ENCODE assay signal across 25 cellular contexts in genomic region chr9:79480639-79481038, GRCh38.
A peak's percentile ranks its signal among the peaks of the same experiment; 100 is the strongest.
DNase-seq lines count a peak whose midpoint lies in the region; FAIRE-seq and TF ChIP-seq lines count a peak whose summit lies in the region.
"Had no signal": no experiment of that assay in that cellular context is flagged by ENCODE, and none has a peak within 500 bp of the region (broad histone marks: within the 10 kb centered on the region; RNA-seq: fewer than 3 reads in every experiment).

No MANE protein-coding gene starts in this region.

- H4K20me1 ChIP-seq in Loucy (ENCODE audit: insufficient read depth, low read length, poor library complexity, severe bottlenecking): no peaks in the 10 kb centered on the region
- no peaks in the 10 kb centered on the region for H4K20me1 ChIP-seq in keratinocyte (ENCODE audit: control insufficient read depth, extremely low read depth, insufficient read depth, low read length)
- H4K20me1 ChIP-seq: BLaER1 treated with 17β-estradiol and CSF1 and Interleukin-3, amounts not matched to agents 10 nM and 100 nM had no signal

- no peaks in the 10 kb centered on the region for H3K79me2 ChIP-seq in Loucy (ENCODE audit: insufficient read depth, low read length)
- no peaks in the 10 kb centered on the region for H3K79me2 ChIP-seq in keratinocyte (ENCODE audit: control insufficient read depth, insufficient read depth, low read length)

- H3F3A ChIP-seq in Loucy (ENCODE audit: low read depth): 0 out of 2 replicates have a peak, but pooled peaks cover 4% of the 10 kb centered on the region

- no peaks in the 10 kb centered on the region for H3K36me3 Mint-ChIP-seq in activated naive CD4-positive, alpha-beta T cell treated with anti-CD3 and anti-CD28 coated beads for 36 hours (ENCODE audit: low read depth)

- BruUV-seq in A673 (replicated peaks; lab: Mats Ljungman, UMichigan): no TSS peak

- H2AFZ ChIP-seq in Loucy (ENCODE audit: low read length) (0 out of 2 replicates have a peak overlapping the region, but pooled peaks have one; percentile 1), keratinocyte (ENCODE audit: control insufficient read depth, low read length) (no peak overlapping the region)

- intact Hi-C loops in A673 (cut with micrococcal nuclease; ENCODE audit: unreplicated experiment) (no loop called here), transverse colon (cut with DNase I; ENCODE audit: low total_unique reads) (no loop called here)
- intact Hi-C loops in activated naive CD4-positive, alpha-beta T cell treated with anti-CD3 and anti-CD28 coated beads for 36 hours (cut with micrococcal nuclease): no loop called here

- H3K9me1 ChIP-seq in keratinocyte (ENCODE audit: control insufficient read depth, extremely low read depth, insufficient read depth, low read length): no peaks in the 10 kb centered on the region

- FAIRE-seq in endometrium (lab: Jason Lieb, UNC) (peak; percentile 50), keratinocyte (lab: Jason Lieb, UNC) (peak; percentile 65)
- FAIRE-seq: A204.1, D721Med, HepG2 had no signal

- DNase-seq in keratinocyte (ENCODE audit: low read depth, low spot score) (no peak), renal cortical epithelial cell (ENCODE audit: low read depth) (peak; percentile 82), A673 (ENCODE audit: low spot score) (no peak), transverse colon (no peak)
- no peak for DNase-seq in activated naive CD4-positive, alpha-beta T cell treated with anti-CD3 and anti-CD28 coated beads for 36 hours
- DNase-seq: AML-193; CD4-positive, alpha-beta T cell; Karpas-422; MV-4-11; NCI-H1105; NCI-H1436 treated with DMSO at 0.1 percent for 48 hours; NCI-H187 treated with DMSO at 0.1 percent for 48 hours; NCI-H2171 treated with DMSO at 0.1 percent for 48 hours; NCI-H345; NCI-H510A treated with DMSO at 0.1 percent for 48 hours; NCI-H748 treated with DMSO at 0.1 percent for 48 hours; PC-3; SJCRH30 had no signal

- no peak for TF ChIP-seq POLR2A in transverse colon (IDR thresholded peaks at IDR 0.05)

- in situ Hi-C loops in transverse colon (cut with MboI; ENCODE audit: low pct_ligation_motif_present in 1 of 4, low pct_unique_long_range_greater_than_20kb in 1 of 4, low sequenced_read_pairs in 3 of 4): no loop called here

- peaks cover 38% of the 10 kb centered on the region for H3K4me1 ChIP-seq in Loucy (ENCODE audit: insufficient read depth, low read length, poor library complexity, severe bottlenecking)
- H3K4me1 ChIP-seq in keratinocyte (ENCODE audit: control insufficient read depth, extremely low read depth, insufficient read depth, low read length): peaks cover 25% of the 10 kb centered on the region
- H3K4me1 ChIP-seq in A673 (ENCODE audit: insufficient read depth, low read length, poor library complexity, severe bottlenecking): no peaks in the 10 kb centered on the region
- peaks cover 0 to 13% (median 0%) of the 10 kb centered on the region in 4 donors for H3K4me1 ChIP-seq in transverse colon
- H3K4me1 ChIP-seq: BLaER1 treated with 17β-estradiol and CSF1 and Interleukin-3, amounts not matched to agents 10 nM and 100 nM; SJCRH30 had no signal

- H3K36me3 ChIP-seq in Loucy (ENCODE audit: insufficient read depth, low read length): no peaks in the 10 kb centered on the region
- no peaks in the 10 kb centered on the region for H3K36me3 ChIP-seq in keratinocyte (ENCODE audit: control insufficient read depth in 2 of 2, extremely low read depth in 1 of 2, insufficient read depth in 2 of 2, low read length in 2 of 2)
- no peaks in the 10 kb centered on the region for H3K36me3 ChIP-seq in A673 (ENCODE audit: insufficient read depth, low read length, poor library complexity, severe bottlenecking)
- H3K36me3 ChIP-seq in transverse colon: no peaks in the 10 kb centered on the region
- H3K36me3 ChIP-seq: BLaER1 treated with 17β-estradiol and CSF1 and Interleukin-3, amounts not matched to agents 10 nM and 100 nM; SJCRH30 had no signal

- dilution Hi-C loops in keratinocyte (cut with MboI; ENCODE audit: extremely low pct_ligation_motif_present, low sequenced_read_pairs): no loop called here

- TF ChIP-seq EP300 in transverse colon (IDR thresholded peaks at IDR 0.05; ENCODE audit: low read depth): no peak

- H3K9ac ChIP-seq in Loucy (ENCODE audit: low read depth, low read length, poor library complexity, severe bottlenecking): no peak overlapping the region
- no peak overlapping the region for H3K9ac ChIP-seq in keratinocyte (ENCODE audit: control insufficient read depth, extremely low read depth, insufficient read depth, low read length)
- H3K9ac ChIP-seq: BLaER1 treated with 17β-estradiol and CSF1 and Interleukin-3, amounts not matched to agents 10 nM and 100 nM had no signal

- H3K27ac Mint-ChIP-seq in activated naive CD4-positive, alpha-beta T cell treated with anti-CD3 and anti-CD28 coated beads for 36 hours: no peak overlapping the region
- H3K27ac Mint-ChIP-seq: CD4-positive, alpha-beta T cell; GM23338 had no signal

- CTCF ChIA-PET in A673 (lab: Charles Lee): no interaction called here
- CTCF ChIA-PET in activated naive CD4-positive, alpha-beta T cell treated with anti-CD3 and anti-CD28 coated beads for 36 hours (lab: Charles Lee): interaction anchor here (0.7 to 1.2 kb wide), 3 partner anchors 10 to 195 kb away, joined by 3 to 4 read pairs (median 3); no protein-coding TSS in a partner anchor

- H3K4me1 Mint-ChIP-seq in activated naive CD4-positive, alpha-beta T cell treated with anti-CD3 and anti-CD28 coated beads for 36 hours (ENCODE audit: low read depth): peaks cover 12% of the 10 kb centered on the region

- H3K9me3 Mint-ChIP-seq in activated naive CD4-positive, alpha-beta T cell treated with anti-CD3 and anti-CD28 coated beads for 36 hours: no peaks in the 10 kb centered on the region
- H3K9me3 Mint-ChIP-seq: CD4-positive, alpha-beta T cell; GM23338 had no signal

- no peak overlapping the region for H3K4me3 Mint-ChIP-seq in activated naive CD4-positive, alpha-beta T cell treated with anti-CD3 and anti-CD28 coated beads for 36 hours
- H3K4me3 Mint-ChIP-seq: CD4-positive, alpha-beta T cell; GM23338 had no signal

- no peaks in the 10 kb centered on the region for H3K9me3 ChIP-seq in Loucy (ENCODE audit: insufficient read depth, low read depth, low read length)
- H3K9me3 ChIP-seq in keratinocyte (ENCODE audit: control insufficient read depth, low read depth, low read length): no peaks in the 10 kb centered on the region
- no peaks in the 10 kb centered on the region for H3K9me3 ChIP-seq in A673 (ENCODE audit: low read depth, low read length, poor library complexity, severe bottlenecking)
- no peaks in the 10 kb centered on the region for H3K9me3 ChIP-seq in transverse colon
- H3K9me3 ChIP-seq: BLaER1 treated with 17β-estradiol and CSF1 and Interleukin-3, amounts not matched to agents 10 nM and 100 nM; SJCRH30 had no signal

- H3K27me3 ChIP-seq in Loucy (ENCODE audit: insufficient read depth, low read length, poor library complexity, severe bottlenecking): no peaks in the 10 kb centered on the region
- H3K27me3 ChIP-seq in keratinocyte (ENCODE audit: control insufficient read depth, extremely low read depth, insufficient read depth, low read length): no peaks in the 10 kb centered on the region
- no peaks in the 10 kb centered on the region for H3K27me3 ChIP-seq in A673 (replicated peaks; ENCODE audit: insufficient read depth, low read depth, low read length, poor library complexity)
- H3K27me3 ChIP-seq in transverse colon: no peaks in the 10 kb centered on the region
- H3K27me3 ChIP-seq: BLaER1 treated with 17β-estradiol and CSF1 and Interleukin-3, amounts not matched to agents 10 nM and 100 nM; SJCRH30 had no signal

- H3K4me3 ChIP-seq in Loucy (ENCODE audit: low read length, poor library complexity, severe bottlenecking) (no peak overlapping the region), keratinocyte (ENCODE audit: control insufficient read depth in 2 of 3, extremely low read depth in 1 of 3, insufficient read depth in 2 of 3, low read depth in 1 of 3, low read length in 3 of 3) (no peak overlapping the region), A673 (ENCODE audit: low read depth, low read length, poor library complexity, severe bottlenecking) (no peak overlapping the region), transverse colon (no peak overlapping the region)
- H3K4me3 ChIP-seq: BLaER1 treated with 17β-estradiol and CSF1 and Interleukin-3, amounts not matched to agents 10 nM and 100 nM; GM23338; SJCRH30 had no signal

- H3K4me2 ChIP-seq in Loucy (ENCODE audit: low read depth, low read length, poor library complexity, severe bottlenecking): peak overlapping the region; percentile 43
- no peak overlapping the region for H3K4me2 ChIP-seq in keratinocyte (ENCODE audit: control insufficient read depth, extremely low read depth, insufficient read depth, low read depth, low read length)
- H3K4me2 ChIP-seq: BLaER1 treated with 17β-estradiol and CSF1 and Interleukin-3, amounts not matched to agents 10 nM and 100 nM; GM23338 had no signal

- H3K9me2 ChIP-seq in Loucy (replicated peaks; ENCODE audit: low read depth, low read length): no peaks in the 10 kb centered on the region

- H3K27ac ChIP-seq in keratinocyte (ENCODE audit: control insufficient read depth, insufficient read depth, low read length) (no peak overlapping the region), A673 (ENCODE audit: low read depth, low read length, poor library complexity, severe bottlenecking) (no peak overlapping the region), transverse colon (no peak overlapping the region)
- H3K27ac ChIP-seq: BLaER1 treated with 17β-estradiol and CSF1 and Interleukin-3, amounts not matched to agents 10 nM and 100 nM; SJCRH30 had no signal

- POLR2A ChIA-PET in A673 (lab: Charles Lee; ENCODE audit: low non-redundant PET): no interaction called here

- TF ChIP-seq CTCF in Loucy (conservative IDR thresholded peaks at IDR 0.05; ENCODE audit: low read length) (no peak), keratinocyte (optimal IDR thresholded peaks at IDR 0.05 in 1 of 3, IDR thresholded peaks at IDR 0.05 in 1 of 3, conservative IDR thresholded peaks at IDR 0.05 in 1 of 3; ENCODE audit: extremely low read depth in 1 of 3, insufficient read depth in 2 of 3, low read length in 3 of 3) (no peak), A673 (conservative IDR thresholded peaks at IDR 0.05; ENCODE audit: low read depth, low read length) (no peak), transverse colon (IDR thresholded peaks at IDR 0.05) (no peak)

- 56 to 77% methylated on average over 3 to 4 of the region's 4 CpGs for WGBS in transverse colon (ENCODE audit: low coverage in 1 of 2), 2 donors

- H3K27me3 Mint-ChIP-seq in activated naive CD4-positive, alpha-beta T cell treated with anti-CD3 and anti-CD28 coated beads for 36 hours (ENCODE audit: low read depth): no peaks in the 10 kb centered on the region
- H3K27me3 Mint-ChIP-seq: CD4-positive, alpha-beta T cell had no signal
